11 cellular contexts compared by ENCODE assay signal in the genomic region with DNA sequence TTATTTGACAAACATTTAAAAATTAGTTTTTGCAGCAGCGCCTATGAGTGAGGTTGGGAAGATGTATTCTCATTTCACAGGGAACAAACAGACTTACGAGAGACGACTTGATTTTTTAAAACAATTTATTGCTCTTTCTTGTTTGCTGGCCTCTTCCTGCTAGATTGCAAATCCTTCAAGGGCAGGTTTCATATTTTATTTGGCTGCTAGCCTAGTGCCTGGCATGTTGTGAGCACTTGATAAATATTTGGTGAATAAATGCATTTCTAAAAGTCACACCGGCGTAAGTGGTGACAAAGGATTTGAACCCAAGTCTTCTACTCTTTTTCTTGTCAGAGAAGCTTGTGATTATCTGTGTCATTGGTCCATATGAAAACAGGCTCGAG. TPM values are rescaled to one million over a fixed set of nuclear protein-coding genes. Genes with fewer than 3 reads are reported as not detected.
A peak's percentile ranks its signal among the peaks of the same experiment; 100 is the strongest.
DNase-seq lines count a peak whose midpoint lies in the region; ATAC-seq, FAIRE-seq and TF ChIP-seq lines count a peak whose summit lies in the region.
"Had no signal": no experiment of that assay in that cellular context is flagged by ENCODE, and none has a peak within 500 bp of the region (broad histone marks: within the 10 kb centered on the region; RNA-seq: fewer than 3 reads in every experiment).

No MANE protein-coding gene starts in this region.

- FAIRE-seq in pancreas (lab: Jason Lieb, UNC) (no peak), D721Med (lab: Jason Lieb, UNC) (no peak)
- FAIRE-seq: GM12891 had no signal

- H3K9me3 ChIP-seq in DOHH2 (ENCODE audit: control insufficient read depth, insufficient read depth, low read length) (no peaks in the 10 kb centered on the region), Peyer's patch (no peaks in the 10 kb centered on the region), esophagus squamous epithelium (no peaks in the 10 kb centered on the region), pancreas (no peaks in the 10 kb centered on the region)

- H3K4me3 ChIP-seq in DOHH2 (ENCODE audit: low read length) (peak overlapping the region; percentile 88), Peyer's patch (peak overlapping the region in 2 of 4 donors; percentile 92 to 95), esophagus squamous epithelium (peak overlapping the region in 3 of 4 donors; percentile 91 to 96 (median 92)), pancreas (peak overlapping the region in 3 of 4 donors; percentile 52 to 90 (median 86))

- H3K79me2 ChIP-seq in DOHH2 (ENCODE audit: control insufficient read depth, low read length): peaks cover 65% of the 10 kb centered on the region

- intact Hi-C loops in esophagus squamous epithelium (cut with DNase I) (no loop called here), pancreas (cut with DNase I) (no loop called here)

- TF ChIP-seq POLR2A in Peyer's patch (IDR thresholded peaks at IDR 0.05): no peak
- no peak for TF ChIP-seq POLR2A in esophagus squamous epithelium (IDR thresholded peaks at IDR 0.05)

- H3K27me3 ChIP-seq in DOHH2 (ENCODE audit: control insufficient read depth, low read length): no peaks in the 10 kb centered on the region
- no peaks in the 10 kb centered on the region for H3K27me3 ChIP-seq in Peyer's patch
- H3K27me3 ChIP-seq in esophagus squamous epithelium: no peaks in the 10 kb centered on the region
- H3K27me3 ChIP-seq in pancreas: no peaks in the 10 kb centered on the region

- no peaks in the 10 kb centered on the region for H4K20me1 ChIP-seq in DOHH2 (ENCODE audit: control insufficient read depth, insufficient read depth, low read depth, low read length)

- peak overlapping the region; percentile 53 for H3K27ac ChIP-seq in DOHH2 (ENCODE audit: low read depth, low read length)
- H3K27ac ChIP-seq in Peyer's patch: peak overlapping the region in 3 of 4 donors; percentile 87 to 91 (median 89)
- H3K27ac ChIP-seq in esophagus squamous epithelium: peak overlapping the region; percentile 93 to 96 (median 94)
- peak overlapping the region; percentile 64 to 93 (median 84) for H3K27ac ChIP-seq in pancreas

- peaks cover 17% of the 10 kb centered on the region for H3F3A ChIP-seq in DOHH2 (ENCODE audit: control insufficient read depth, insufficient read depth)

- ATAC-seq in pancreas (peak; percentile 13 to 49 (median 36)), HG03439 (IDR thresholded peaks at IDR 0.05; ENCODE audit: unreplicated experiment) (no peak)

- H3K4me1 ChIP-seq in DOHH2 (ENCODE audit: control insufficient read depth, low read length) (peaks cover 21% of the 10 kb centered on the region), Peyer's patch (peaks cover 0 to 14% (median 3%) of the 10 kb centered on the region in 4 donors), esophagus squamous epithelium (peaks cover 6 to 19% (median 10%) of the 10 kb centered on the region in 3 donors), pancreas (peaks cover 6 to 19% (median 13%) of the 10 kb centered on the region in 3 donors)

- DNase-seq in Peyer's patch (no peak), esophagus squamous epithelium (lab: John Stamatoyannopoulos, UW) (no peak), pancreas (peak in 2 of 6 donors; percentile 45 to 49), D721Med (ENCODE audit: insufficient read length, low spot score) (no peak), inferior parietal cortex (ENCODE audit: extremely low spot score) (no peak), NCI-H226 (no peak)
- DNase-seq: amniotic stem cell, nucleus accumbens had no signal

- H3K9me2 ChIP-seq in DOHH2 (replicated peaks; ENCODE audit: control insufficient read depth, low read length): no peaks in the 10 kb centered on the region

- TF ChIP-seq CTCF in DOHH2 (IDR thresholded peaks at IDR 0.05; ENCODE audit: low read depth, low read length, poor library complexity, severe bottlenecking): no peak
- no peak for TF ChIP-seq CTCF in Peyer's patch (IDR thresholded peaks at IDR 0.05)
- TF ChIP-seq CTCF in esophagus squamous epithelium (IDR thresholded peaks at IDR 0.05): no peak
- TF ChIP-seq CTCF in pancreas (IDR thresholded peaks at IDR 0.05): no peak
- no peak for TF ChIP-seq CTCF in D721Med (IDR thresholded peaks at IDR 0.05; ENCODE audit: insufficient read depth, missing control alignments)

- no peaks in the 10 kb centered on the region for H3K36me3 ChIP-seq in DOHH2 (ENCODE audit: control insufficient read depth, low read length)
- H3K36me3 ChIP-seq in Peyer's patch: no peaks in the 10 kb centered on the region
- H3K36me3 ChIP-seq in esophagus squamous epithelium: no peaks in the 10 kb centered on the region
- H3K36me3 ChIP-seq in pancreas: no peaks in the 10 kb centered on the region

- peak overlapping the region; percentile 89 for H3K4me2 ChIP-seq in DOHH2 (ENCODE audit: low read length)

- 35 to 54% methylated on average over 6 of the region's 6 CpGs for WGBS in esophagus squamous epithelium, 2 donors
- WGBS in pancreas, 2 donors: 12% methylated on average over 6 of the region's 6 CpGs

RNA-seq across cellular contexts. Expression of a gene that starts 1.4 kb away (rescaled TPM):
- 100 to 1,000 TPM in 3 of 4 donors, 10 to 100 TPM in 1; 93.5 to 199 (median 111) TPM for total RNA-seq in Peyer's patch
- 10 to 100 TPM; 23.4 to 32.8 (median 29.6) TPM for total RNA-seq in esophagus squamous epithelium
- total RNA-seq in pancreas: 10 to 100 TPM; 33.9 to 50.4 (median 35.4) TPM
- 10 to 100 TPM; 27.4 to 35.5 TPM for polyA plus RNA-seq in pancreas

RNA-seq across cellular contexts. Expression of a gene that starts 8.8 kb away (rescaled TPM):
- total RNA-seq in Peyer's patch: 10 to 100 TPM; 13.5 to 37.1 (median 27.7) TPM
- 10 to 100 TPM; 34.4 to 55.1 (median 45.2) TPM for total RNA-seq in esophagus squamous epithelium
- 100 to 1,000 TPM in 2 of 6 donors, 10 to 100 TPM in 4; 34.8 to 123 (median 64.7) TPM for total RNA-seq in pancreas
- polyA plus RNA-seq in pancreas: 10 to 100 TPM; 33.4 to 35.8 TPM

RNA-seq across cellular contexts. Expression of a gene that starts 37.2 kb away (rescaled TPM):
- total RNA-seq in Peyer's patch (100 to 1,000 TPM in 3 of 4 donors, 10 to 100 TPM in 1; 42.4 to 311 (median 144) TPM), esophagus squamous epithelium (100 to 1,000 TPM; 152 to 442 (median 247) TPM), pancreas (1 to 10 TPM; 1.2 to 6.0 (median 4.9) TPM)
- 1 to 10 TPM; 3.8 to 7.3 TPM for polyA plus RNA-seq in pancreas

Comparison
In these comparisons a context has a peak if more than half of its experiments do, and no peak if none do; other contexts are left out.
1. RNA of a gene that starts 37.2 kb away (total RNA-seq): 152 to 442 TPM in esophagus squamous epithelium and 42.4 to 311 TPM in Peyer's patch; 1.2 to 6.0 TPM in pancreas; every median in the first group is over 4 times any median in the second.
2. Peak in every context shown above with its lines, with median percentiles within 50 percentile points of each other: H3K27ac ChIP-seq.